In genomic region chr3:116966649-116967048, GRCh38 we compare ENCODE assay signal across 18 cellular contexts.
DNase-seq lines count a peak whose midpoint lies in the region; ATAC-seq and TF ChIP-seq lines count a peak whose summit lies in the region.
"Had no signal": no experiment of that assay in that cellular context is flagged by ENCODE, and none has a peak within 500 bp of the region (broad histone marks: within the 10 kb centered on the region; RNA-seq: fewer than 3 reads in every experiment).

No MANE protein-coding gene starts in this region.

- in situ Hi-C loops in mammary epithelial cell (cut with MboI; ENCODE audit: low sequenced_read_pairs in 2 of 2): no loop called here

- TF ChIP-seq RAD21 in SK-N-SH (IDR thresholded peaks at IDR 0.05; ENCODE audit: low read length): no peak

- H3K14ac ChIP-seq in mesenchymal stem cell (ENCODE audit: low read length in 2 of 2): no peak overlapping the region

- H3K9ac ChIP-seq in SK-N-SH (no peak overlapping the region), mesenchymal stem cell (ENCODE audit: low read length) (no peak overlapping the region), mammary epithelial cell (ENCODE audit: insufficient read depth, low read length) (no peak overlapping the region)
- H3K9ac ChIP-seq: GM23248 had no signal

- H2BK120ac ChIP-seq in mesenchymal stem cell (ENCODE audit: low read depth, low read length): no peak overlapping the region

- ATAC-seq in HG03280 (IDR thresholded peaks at IDR 0.05; ENCODE audit: unreplicated experiment): no peak
- ATAC-seq: GM12878 had no signal

- H3K79me2 ChIP-seq in SK-N-SH (ENCODE audit: insufficient read depth) (no peaks in the 10 kb centered on the region), mammary epithelial cell (ENCODE audit: insufficient read depth, low read length) (no peaks in the 10 kb centered on the region)

- CTCF ChIA-PET in SK-N-SH (lab: Yijun Ruan, JAX) (interaction anchor here (0.9 to 1.0 kb wide), 2 partner anchors 10 to 196 kb away, joined by 3 read pairs; no protein-coding TSS in a partner anchor), mammary epithelial cell (lab: Charles Lee; ENCODE audit: low non-redundant PET) (no interaction called here)

- no peak overlapping the region for H3K18ac ChIP-seq in mesenchymal stem cell (ENCODE audit: low read depth in 1 of 2, low read length in 2 of 2)

- peak; percentile 39 for DNase-seq in NCI-H2171 treated with DMSO at 0.1 percent for 48 hours (lab: John Stamatoyannopoulos, UW)
- DNase-seq in NCI-H2171 (lab: John Stamatoyannopoulos, UW): no peak
- DNase-seq in SK-N-SH: no peak
- DNase-seq in amniotic epithelial cell (ENCODE audit: low read depth): peak; percentile 70
- DNase-seq in mesenchymal stem cell: peak; percentile 10
- DNase-seq in mammary epithelial cell: no peak
- DNase-seq: C1 segment of cervical spinal cord; Calu3; CD4-positive, alpha-beta memory T cell; COR-L47; DMS79; EL; GDM1; GM23248; H7; HCEC 1CT had no signal

- H3K23ac ChIP-seq in mesenchymal stem cell (ENCODE audit: low read length in 2 of 2): no peak overlapping the region

- no peak overlapping the region for H3K27ac ChIP-seq in SK-N-SH (ENCODE audit: low read depth in 2 of 2, low read length in 1 of 2)
- no peak overlapping the region for H3K27ac ChIP-seq in mesenchymal stem cell (ENCODE audit: low read length, poor library complexity, severe bottlenecking)
- no peak overlapping the region for H3K27ac ChIP-seq in mammary epithelial cell (ENCODE audit: insufficient read depth, low read depth, low read length)
- H3K27ac ChIP-seq: GM23248 had no signal

- H2AFZ ChIP-seq in SK-N-SH (ENCODE audit: low read depth) (no peak overlapping the region), mesenchymal stem cell (ENCODE audit: low read depth, low read length) (no peak overlapping the region), mammary epithelial cell (ENCODE audit: low read depth, low read length) (no peak overlapping the region)
- H2AFZ ChIP-seq: GM23248 had no signal

- H3K9me2 ChIP-seq in SK-N-SH: no peaks in the 10 kb centered on the region

- H3K4me3 ChIP-seq in SK-N-SH (ENCODE audit: low read depth in 2 of 2, low read length in 1 of 2) (no peak overlapping the region), mesenchymal stem cell (ENCODE audit: insufficient read depth in 1 of 2, low read depth in 1 of 2, low read length in 2 of 2) (no peak overlapping the region), mammary epithelial cell (replicated peaks in 1 of 3; ENCODE audit: insufficient read depth in 1 of 3, low read depth in 2 of 3, low read length in 3 of 3) (no peak overlapping the region)
- H3K4me3 ChIP-seq: GM12878, GM23248 had no signal

- no peaks in the 10 kb centered on the region for H3K27me3 ChIP-seq in SK-N-SH (ENCODE audit: insufficient read depth)
- no peaks in the 10 kb centered on the region for H3K27me3 ChIP-seq in mesenchymal stem cell (ENCODE audit: control insufficient read depth in 1 of 2, insufficient read depth in 1 of 2, low read length in 2 of 2)
- no peaks in the 10 kb centered on the region for H3K27me3 ChIP-seq in mammary epithelial cell (ENCODE audit: insufficient read depth, low read length)

- no peak overlapping the region for H4K8ac ChIP-seq in mesenchymal stem cell (ENCODE audit: low read length)

- no peak overlapping the region for H2BK5ac ChIP-seq in mesenchymal stem cell (ENCODE audit: low read depth, low read length, poor library complexity, severe bottlenecking)

- no peak overlapping the region for H2BK15ac ChIP-seq in mesenchymal stem cell (ENCODE audit: low read depth, poor library complexity, severe bottlenecking)

- no peak for TF ChIP-seq CTCF in SK-N-SH (IDR thresholded peaks at IDR 0.05)
- TF ChIP-seq CTCF in mammary epithelial cell (conservative IDR thresholded peaks at IDR 0.05 in 1 of 2, IDR thresholded peaks at IDR 0.05 in 1 of 2; ENCODE audit: extremely low read depth in 1 of 2, insufficient read depth in 1 of 2, low read depth in 1 of 2, low read length in 2 of 2): no peak

- H3F3A ChIP-seq in SK-N-SH (replicated peaks; ENCODE audit: insufficient read depth): peaks cover 5% of the 10 kb centered on the region

- no TSS peak for BruUV-seq in mammary epithelial cell (replicated peaks; lab: Mats Ljungman, UMichigan)

- POLR2A ChIA-PET in SK-N-SH (lab: Yijun Ruan, JAX): no interaction called here

- H3K9me3 ChIP-seq in SK-N-SH (no peaks in the 10 kb centered on the region), mesenchymal stem cell (ENCODE audit: control insufficient read depth, low read length) (no peaks in the 10 kb centered on the region), mammary epithelial cell (replicated peaks; ENCODE audit: insufficient read depth, low read length) (no peaks in the 10 kb centered on the region)

- H4K20me1 ChIP-seq in SK-N-SH (ENCODE audit: insufficient read depth): no peaks in the 10 kb centered on the region
- no peaks in the 10 kb centered on the region for H4K20me1 ChIP-seq in mammary epithelial cell (ENCODE audit: insufficient read depth, low read length)

- intact Hi-C loops in mammary epithelial cell (cut with micrococcal nuclease): no loop called here

- TF ChIP-seq EP300 in SK-N-SH (IDR thresholded peaks at IDR 0.05; ENCODE audit: borderline replicate concordance in 1 of 2, low read depth in 1 of 2, low read length in 1 of 2): no peak

- no peak overlapping the region for H3K4ac ChIP-seq in mesenchymal stem cell (ENCODE audit: low read depth in 1 of 2, low read length in 2 of 2)

- 72% methylated on average over 2 of the region's 2 CpGs for WGBS in SK-N-SH (ENCODE audit: low lambda C conversion rate)
- WGBS in mesenchymal stem cell: 66% methylated on average over 2 of the region's 2 CpGs
- WGBS in mammary epithelial cell (ENCODE audit: low coverage, missing lambda C conversion rate): 39% methylated on average over 2 of the region's 2 CpGs

- H3K4me1 ChIP-seq in SK-N-SH (ENCODE audit: control insufficient read depth in 1 of 2, insufficient read depth in 2 of 2, low read depth in 1 of 2, low read length in 1 of 2): peaks cover 0 to 3% of the 10 kb centered on the region in 2 experiments; a peak in 2 of 4 replicates
- H3K4me1 ChIP-seq in mesenchymal stem cell (ENCODE audit: control insufficient read depth, insufficient read depth, low read depth, low read length): no peaks in the 10 kb centered on the region
- H3K4me1 ChIP-seq in mammary epithelial cell (ENCODE audit: insufficient read depth, low read length): no peaks in the 10 kb centered on the region

- H2BK12ac ChIP-seq in mesenchymal stem cell (ENCODE audit: low read length in 2 of 2): no peak overlapping the region

- no peak overlapping the region for H2AK5ac ChIP-seq in mesenchymal stem cell (ENCODE audit: low read length, severe bottlenecking)

- H3K36me3 ChIP-seq in SK-N-SH (replicated peaks in 1 of 2; ENCODE audit: control insufficient read depth in 1 of 2, insufficient read depth in 2 of 2, low read length in 1 of 2) (no peaks in the 10 kb centered on the region), mesenchymal stem cell (ENCODE audit: control insufficient read depth in 1 of 2, insufficient read depth in 2 of 2, low read depth in 1 of 2, low read length in 2 of 2) (no peaks in the 10 kb centered on the region), mammary epithelial cell (ENCODE audit: insufficient read depth, low read length) (no peaks in the 10 kb centered on the region)

- no peaks in the 10 kb centered on the region for H3K79me1 ChIP-seq in mesenchymal stem cell (replicated peaks; ENCODE audit: low read length, poor library complexity, severe bottlenecking)

- no peak overlapping the region for H4K91ac ChIP-seq in mesenchymal stem cell (ENCODE audit: low read length)

- no peak overlapping the region for H3K4me2 ChIP-seq in SK-N-SH
- no peak overlapping the region for H3K4me2 ChIP-seq in mesenchymal stem cell (ENCODE audit: low read length, poor library complexity, severe bottlenecking)
- H3K4me2 ChIP-seq in mammary epithelial cell (ENCODE audit: insufficient read depth, low read depth, low read length): no peak overlapping the region

- dilution Hi-C loops in mammary epithelial cell (cut with HindIII; ENCODE audit: low sequenced_read_pairs): no loop called here

TF ChIP-seq in SK-N-SH, 30 proteins besides CTCF, POLR2A, EP300 and RAD21:
- no peak for TF ChIP-seq TCF12 (IDR thresholded peaks at IDR 0.05)
- no peak for TF ChIP-seq GATA2 (CRISPR knock-in tag; IDR thresholded peaks at IDR 0.05)
- 0 out of 2 replicates have a peak, but pooled peaks have one; percentile 31 for TF ChIP-seq JUND (IDR thresholded peaks at IDR 0.05)
- TF ChIP-seq EZH2phosphoT487 (IDR thresholded peaks at IDR 0.05; ENCODE audit: borderline replicate concordance, low read depth): no peak
- TF ChIP-seq, protein P1, sequence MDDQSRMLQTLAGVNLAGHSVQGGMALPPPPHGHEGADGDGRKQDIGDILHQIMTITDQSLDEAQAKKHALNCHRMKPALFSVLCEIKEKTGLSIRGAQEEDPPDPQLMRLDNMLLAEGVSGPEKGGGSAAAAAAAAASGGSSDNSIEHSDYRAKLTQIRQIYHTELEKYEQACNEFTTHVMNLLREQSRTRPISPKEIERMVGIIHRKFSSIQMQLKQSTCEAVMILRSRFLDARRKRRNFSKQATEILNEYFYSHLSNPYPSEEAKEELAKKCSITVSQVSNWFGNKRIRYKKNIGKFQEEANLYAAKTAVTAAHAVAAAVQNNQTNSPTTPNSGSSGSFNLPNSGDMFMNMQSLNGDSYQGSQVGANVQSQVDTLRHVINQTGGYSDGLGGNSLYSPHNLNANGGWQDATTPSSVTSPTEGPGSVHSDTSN (IDR thresholded peaks at IDR 0.05): peak; percentile 61

Comparison
In these comparisons a context has a peak if more than half of its experiments do, and no peak if none do; other contexts are left out.
1. DNase-seq: peak in NCI-H2171 treated with DMSO at 0.1 percent for 48 hours (single experiment), amniotic epithelial cell (single experiment) and mesenchymal stem cell (single experiment); none in NCI-H2171 (single experiment), SK-N-SH (single experiment) and mammary epithelial cell (single experiment).